Comparison of ENCODE assay signal across 10 cellular contexts in genomic region chr6:33577106-33577535, GRCh38. TPM values are rescaled to one million over a fixed set of nuclear protein-coding genes. Genes with fewer than 3 reads are reported as not detected.
DNase-seq lines count a peak whose midpoint lies in the region; ATAC-seq and TF ChIP-seq lines count a peak whose summit lies in the region.
"Had no signal": no experiment of that assay in that cellular context is flagged by ENCODE, and none has a peak within 500 bp of the region (broad histone marks: within the 10 kb centered on the region; RNA-seq: fewer than 3 reads in every experiment).

No MANE protein-coding gene starts in this region.

- no peaks in the 10 kb centered on the region for H3K27me3 Mint-ChIP-seq in T-helper 1 cell treated with Interleukin-12 subunit alpha and Interleukin-12 subunit beta and Interleukin-4 antibody, amounts not matched to agents 30 μg/mL and 1 μg/mL, for 36 hours (ENCODE audit: low read depth)
- H3K27me3 Mint-ChIP-seq in activated B cell treated with CpG ODN at 0.5 μM for 24 hours, result no peaks in the 10 kb centered on the region

- intact Hi-C loops in activated B cell treated with CpG ODN at 0.5 μM for 24 hours (cut with micrococcal nuclease) (no loop called here), heart right ventricle (cut with DNase I) (loop anchor here in 6 of 10 donors (5.0 to 10.0 kb wide), 4 partner anchors 122 to 182 kb away; partner anchors contain the start of genes ZBTB9 (in 4 of the 6), KIFC1 (in 1 of the 6) and SYNGAP1 (in 1 of the 6)), stomach (cut with DNase I; ENCODE audit: low total_unique reads) (no loop called here)

- H3K4me3 Mint-ChIP-seq in T-helper 1 cell treated with Interleukin-12 subunit alpha and Interleukin-12 subunit beta and Interleukin-4 antibody, amounts not matched to agents 30 μg/mL and 1 μg/mL, for 36 hours, result peak overlapping the region; percentile 48
- no peak overlapping the region for H3K4me3 Mint-ChIP-seq in activated B cell treated with CpG ODN at 0.5 μM for 24 hours
- H3K4me3 Mint-ChIP-seq: endodermal cell had no signal

- peaks cover 45% of the 10 kb centered on the region for H3K36me3 Mint-ChIP-seq in T-helper 1 cell treated with Interleukin-12 subunit alpha and Interleukin-12 subunit beta and Interleukin-4 antibody, amounts not matched to agents 30 μg/mL and 1 μg/mL, for 36 hours (ENCODE audit: low read depth)
- peaks cover 44% of the 10 kb centered on the region for H3K36me3 Mint-ChIP-seq in activated B cell treated with CpG ODN at 0.5 μM for 24 hours (ENCODE audit: low read depth)

- no peak for TF ChIP-seq POLR2A in stomach (IDR thresholded peaks at IDR 0.05)

- H3K36me3 ChIP-seq in heart right ventricle (peaks cover 0 to 47% (median 21%) of the 10 kb centered on the region in 9 donors), stomach (peaks cover 29 to 55% (median 52%) of the 10 kb centered on the region in 4 donors)

- 46 to 59% methylated on average over 9 of the region's 9 CpGs for whole genome bisulfite sequencing in heart right ventricle, 2 donors
- 27 to 45% (median 32%) methylated on average over 9 of the region's 9 CpGs for WGBS in stomach, 5 donors

- H3K9me3 Mint-ChIP-seq in T-helper 1 cell treated with Interleukin-12 subunit alpha and Interleukin-12 subunit beta and Interleukin-4 antibody, amounts not matched to agents 30 μg/mL and 1 μg/mL, for 36 hours, result no peaks in the 10 kb centered on the region
- H3K9me3 Mint-ChIP-seq in activated B cell treated with CpG ODN at 0.5 μM for 24 hours, result no peaks in the 10 kb centered on the region
- H3K9me3 Mint-ChIP-seq: endodermal cell had no signal

- H3K27me3 ChIP-seq in heart right ventricle, result no peaks in the 10 kb centered on the region
- no peaks in the 10 kb centered on the region for H3K27me3 ChIP-seq in stomach

- peak overlapping the region in 2 of 10 donors; percentile 10 for H3K4me3 ChIP-seq in heart right ventricle
- H3K4me3 ChIP-seq in stomach, result peak overlapping the region in 1 of 4 donors; percentile 91
- H3K4me3 ChIP-seq: A549 had no signal

- ATAC-seq in activated B cell treated with CpG ODN at 0.5 μM for 24 hours (ENCODE audit: low read depth) (no peak), heart right ventricle (peak; percentile 16 to 56 (median 44)), GM21515 (IDR thresholded peaks at IDR 0.05; ENCODE audit: unreplicated experiment) (no peak)

- DNase-seq in T-helper 1 cell (no peak), activated B cell treated with CpG ODN at 0.5 μM for 24 hours (no peak), heart right ventricle (peak; percentile 65 to 67), stomach (peak; percentile 91), hippocampal formation (lab: John Stamatoyannopoulos, UW) (no peak), occipital lobe (lab: John Stamatoyannopoulos, UW) (no peak)
- DNase-seq: endodermal cell had no signal

- H3K27ac ChIP-seq in heart right ventricle (peak overlapping the region in 9 of 10 donors; percentile 66 to 94 (median 89)), stomach (peak overlapping the region; percentile 78 to 96 (median 91))

- H3K4me1 ChIP-seq in heart right ventricle (peaks cover 19 to 39% (median 35%) of the 10 kb centered on the region in 9 donors), stomach (peaks cover 26 to 43% (median 40%) of the 10 kb centered on the region in 4 donors)

- POLR2A ChIA-PET in activated B cell treated with CpG ODN at 0.5 μM for 24 hours (lab: Charles Lee), result interaction anchor here (0.6 to 0.7 kb wide), 2 partner anchors 702 to 942 kb away, joined by 5 to 8 read pairs; no protein-coding TSS in a partner anchor

- no peaks in the 10 kb centered on the region for H3K9me3 ChIP-seq in heart right ventricle
- H3K9me3 ChIP-seq in stomach, result no peaks in the 10 kb centered on the region
- H3K9me3 ChIP-seq: A549 had no signal

- CTCF ChIA-PET in activated B cell treated with CpG ODN at 0.5 μM for 24 hours (lab: Charles Lee), result interaction anchor here (0.6 kb wide), 1 partner anchor 22 kb away, joined by 3 read pairs; no protein-coding TSS in a partner anchor

- TF ChIP-seq CTCF in activated B cell treated with CpG ODN at 0.5 μM for 24 hours (IDR thresholded peaks at IDR 0.05), result no peak
- no peak for TF ChIP-seq CTCF in heart right ventricle (IDR thresholded peaks at IDR 0.05)
- no peak for TF ChIP-seq CTCF in stomach (IDR thresholded peaks at IDR 0.05)

- TF ChIP-seq EP300 in stomach (IDR thresholded peaks at IDR 0.05), result no peak

- peaks cover 29% of the 10 kb centered on the region for H3K4me1 Mint-ChIP-seq in T-helper 1 cell treated with Interleukin-12 subunit alpha and Interleukin-12 subunit beta and Interleukin-4 antibody, amounts not matched to agents 30 μg/mL and 1 μg/mL, for 36 hours (ENCODE audit: low read depth)
- H3K4me1 Mint-ChIP-seq in activated B cell treated with CpG ODN at 0.5 μM for 24 hours, result peaks cover 45% of the 10 kb centered on the region

- peak overlapping the region; percentile 45 for H3K27ac Mint-ChIP-seq in T-helper 1 cell treated with Interleukin-12 subunit alpha and Interleukin-12 subunit beta and Interleukin-4 antibody, amounts not matched to agents 30 μg/mL and 1 μg/mL, for 36 hours
- peak overlapping the region; percentile 56 for H3K27ac Mint-ChIP-seq in activated B cell treated with CpG ODN at 0.5 μM for 24 hours

RNA-seq across cellular contexts. Expression of gene BAK1, which starts 3.0 kb away (rescaled TPM):
- total RNA-seq in activated B cell treated with CpG ODN at 0.5 μM for 24 hours, result 29.5 and 29.6 TPM in 2 replicates
- total RNA-seq in heart right ventricle, result 10 to 100 TPM; 16.0 to 26.4 (median 18.7) TPM
- 10 to 100 TPM; 12.6 to 37.6 TPM for polyA plus RNA-seq in heart right ventricle
- 10 to 100 TPM in 3 of 5 donors, 1 to 10 TPM in 2; 2.9 to 97.0 (median 22.3) TPM for total RNA-seq in stomach
- 10 to 100 TPM; 14.6 to 31.5 (median 24.6) TPM for polyA plus RNA-seq in stomach
- total RNA-seq in occipital lobe, result 3.7 TPM

RNA-seq across cellular contexts. Expression of gene ITPR3, which starts 44.0 kb away (rescaled TPM):
- 31.7 and 35.5 TPM in 2 replicates for total RNA-seq in activated B cell treated with CpG ODN at 0.5 μM for 24 hours
- total RNA-seq in heart right ventricle, result 10 to 100 TPM in 1 of 10 donors, 1 to 10 TPM in 9; 3.2 to 16.7 (median 5.5) TPM
- polyA plus RNA-seq in heart right ventricle, result 10 to 100 TPM in 1 of 2 donors, 1 to 10 TPM in 1; 7.8 to 12.6 TPM
- total RNA-seq in stomach, result 100 to 1,000 TPM in 3 of 5 donors, 10 to 100 TPM in 2; 46.3 to 149 (median 105) TPM
- 10 to 100 TPM; 14.1 to 17.1 (median 14.3) TPM for polyA plus RNA-seq in stomach
- 0.78 TPM for total RNA-seq in occipital lobe

Comparison
In these comparisons a context has a peak if more than half of its experiments do, and no peak if none do; other contexts are left out.
1. DNase-seq: peak in heart right ventricle (2 of 2) and stomach (single experiment); none in T-helper 1 cell (0 of 5), activated B cell treated with CpG ODN at 0.5 μM for 24 hours (single experiment), hippocampal formation (0 of 2) and occipital lobe (single experiment).
2. ATAC-seq: peak in heart right ventricle (8 of 8); none in activated B cell treated with CpG ODN at 0.5 μM for 24 hours (single experiment) and GM21515 (single experiment).
3. intact Hi-C loops: an anchor here in heart right ventricle (5.0 to 10.0 kb wide); none called in activated B cell treated with CpG ODN at 0.5 μM for 24 hours and stomach.